21 cellular contexts compared by ENCODE assay signal in the genomic region with DNA sequence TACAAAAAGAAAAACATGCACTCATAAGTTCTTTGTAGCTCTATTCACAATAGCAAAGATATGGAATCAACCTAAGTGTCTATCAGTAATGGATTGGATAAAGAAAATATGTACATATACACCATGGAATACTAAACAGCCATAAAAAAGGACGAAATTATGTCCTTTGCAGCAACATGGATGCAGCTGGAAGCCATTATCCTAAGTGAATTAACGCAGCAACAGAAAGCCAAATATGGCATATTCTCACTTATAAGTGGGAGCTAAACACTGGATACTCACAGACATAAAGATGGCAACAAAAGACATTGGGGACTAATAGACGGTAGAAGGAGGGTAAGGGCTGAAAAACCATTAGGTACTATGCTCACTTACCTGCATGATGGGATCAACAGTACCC.
"Had no signal": no experiment of that assay in that cellular context is flagged by ENCODE, and none has a peak within 500 bp of the region (broad histone marks: within the 10 kb centered on the region; RNA-seq: fewer than 3 reads in every experiment).

No MANE protein-coding gene starts in this region.

- H3K4me3 ChIP-seq: lung, neural progenitor cell, stomach, thyroid gland had no signal

- H3K9ac ChIP-seq: neural progenitor cell, parathyroid adenoma had no signal

- H3K27me3 ChIP-seq: neural progenitor cell, stomach, thyroid gland had no signal

- ATAC-seq: effector memory CD8-positive, alpha-beta T cell; left lobe of liver; naive thymus-derived CD4-positive, alpha-beta T cell; sciatic nerve; stimulated activated effector memory CD8-positive, alpha-beta T cell treated with anti-CD3 and anti-CD28 coated beads, Interleukin-12 subunit alpha, Interleukin-12 subunit beta, amount 100 ng/mL, for 72 hours had no signal

- H3K27ac ChIP-seq: neural progenitor cell, parathyroid adenoma, stomach, thyroid gland had no signal

- H3K9me3 Mint-ChIP-seq: effector memory CD8-positive, alpha-beta T cell; nephron; stimulated activated effector memory CD8-positive, alpha-beta T cell treated with anti-CD3 and anti-CD28 coated beads, Interleukin-12 subunit alpha, Interleukin-12 subunit beta, amount 100 ng/mL, for 72 hours; type B pancreatic cell had no signal

- H3K4me2 ChIP-seq: neural progenitor cell had no signal

- H3K4me3 Mint-ChIP-seq: effector memory CD8-positive, alpha-beta T cell; naive thymus-derived CD4-positive, alpha-beta T cell; nephron; neural progenitor cell; stimulated activated effector memory CD8-positive, alpha-beta T cell treated with anti-CD3 and anti-CD28 coated beads, Interleukin-12 subunit alpha, Interleukin-12 subunit beta, amount 100 ng/mL, for 72 hours; type B pancreatic cell had no signal

- H3K27ac Mint-ChIP-seq: effector memory CD8-positive, alpha-beta T cell; neural progenitor cell; progenitor cell of endocrine pancreas; type B pancreatic cell had no signal

- H3K36me3 ChIP-seq: neural progenitor cell, stomach, thyroid gland had no signal

- H2AFZ ChIP-seq: neural progenitor cell, parathyroid adenoma had no signal

- H3K27me3 Mint-ChIP-seq: effector memory CD8-positive, alpha-beta T cell; naive thymus-derived CD4-positive, alpha-beta T cell; progenitor cell of endocrine pancreas; type B pancreatic cell had no signal

- DNase-seq: cortex of kidney; effector memory CD8-positive, alpha-beta T cell; head of caudate nucleus; kidney; mesendoderm; midbrain; naive thymus-derived CD4-positive, alpha-beta T cell; stimulated activated CD4-positive, alpha-beta T cell treated with anti-CD3 and anti-CD28 coated beads, Interleukin-2, amount 100 ng/mL, for 24 hours; stimulated activated CD4-positive, alpha-beta T cell treated with anti-CD3 and anti-CD28 coated beads, Interleukin-4, amount 100 ng/mL, for 24 hours; stimulated activated naive CD4-positive, alpha-beta T cell treated with Interleukin-2 at 50 U/mL for 16 hours; stomach; thyroid gland had no signal

- H3K9me3 ChIP-seq: stomach, thyroid gland had no signal
